8 cellular contexts compared by ENCODE assay signal in genomic region chr10:110642980-110643655, GRCh38. TPM values are rescaled to one million over a fixed set of nuclear protein-coding genes. Genes with fewer than 3 reads are reported as not detected.
A peak's percentile ranks its signal among the peaks of the same experiment; 100 is the strongest.
DNase-seq lines count a peak whose midpoint lies in the region; ATAC-seq and TF ChIP-seq lines count a peak whose summit lies in the region.

No MANE protein-coding gene starts in this region.

- peak overlapping the region; percentile 94 for H2AFZ ChIP-seq in GM23338

- peaks cover 36% of the 10 kb centered on the region for H3K27me3 Mint-ChIP-seq in GM23338 (ENCODE audit: insufficient read depth, low read depth, poor library complexity)
- H3K27me3 Mint-ChIP-seq in T-helper 17 cell = peaks cover 50% of the 10 kb centered on the region

- no peaks in the 10 kb centered on the region for H3K36me3 ChIP-seq in GM23338 (ENCODE audit: insufficient read depth)
- H3K36me3 ChIP-seq in gastrocnemius medialis = no peaks in the 10 kb centered on the region

- no peaks in the 10 kb centered on the region for H3K9me2 ChIP-seq in GM23338 (ENCODE audit: insufficient read depth)

- peaks cover 32% of the 10 kb centered on the region for H3K4me1 ChIP-seq in GM23338 (ENCODE audit: insufficient read depth)
- peaks cover 8 to 24% of the 10 kb centered on the region in 2 donors for H3K4me1 ChIP-seq in gastrocnemius medialis

- in situ Hi-C loops in gastrocnemius medialis (cut with MboI; ENCODE audit: low sequenced_read_pairs in 4 of 4) = no loop called here

- no peak for TF ChIP-seq CTCF in GM23338 (conservative IDR thresholded peaks at IDR 0.05; ENCODE audit: low read depth in 2 of 2)
- no peak for TF ChIP-seq CTCF in gastrocnemius medialis (IDR thresholded peaks at IDR 0.05 in 4 of 5, conservative IDR thresholded peaks at IDR 0.05 in 1 of 5)
- no peak for TF ChIP-seq CTCF in RWPE1 (conservative IDR thresholded peaks at IDR 0.05; ENCODE audit: low read depth)

- POLR2A ChIA-PET in RWPE1 (lab: Yijun Ruan, JAX; ENCODE audit: low non-redundant PET) = no interaction called here

- 0 out of 2 replicates have a peak, but pooled peaks cover 3% of the 10 kb centered on the region for H3F3A ChIP-seq in GM23338 (replicated peaks; ENCODE audit: low read depth)

- no peaks in the 10 kb centered on the region for H3K9me3 ChIP-seq in T-helper 17 cell (ENCODE audit: control insufficient read depth, low read length, poor library complexity, severe bottlenecking)
- H3K9me3 ChIP-seq in gastrocnemius medialis = no peaks in the 10 kb centered on the region

- peak overlapping the region; percentile 73 for H3K4me3 ChIP-seq in GM23338
- H3K4me3 ChIP-seq in gastrocnemius medialis = peak overlapping the region; percentile 63 to 93 (median 78)

- DNase-seq in GM23338 (ENCODE audit: low spot score) = peak; percentile 80
- no peak for DNase-seq in T-helper 17 cell
- DNase-seq in head of caudate nucleus = peak in 32 of 42 donors; percentile 11 to 60 (median 37)
- DNase-seq in gastrocnemius medialis = peak in 1 of 2 donors; percentile 42
- no peak for DNase-seq in NCI-H524 (lab: John Stamatoyannopoulos, UW)
- no peak for DNase-seq in RWPE1 (ENCODE audit: low spot score)

- H3K4me1 Mint-ChIP-seq in GM23338 (peaks cover 37% of the 10 kb centered on the region), T-helper 17 cell (peaks cover 20% of the 10 kb centered on the region)

- no peaks in the 10 kb centered on the region for H4K20me1 ChIP-seq in GM23338 (replicated peaks; ENCODE audit: insufficient read depth)

- H3K27ac ChIP-seq in GM23338 (ENCODE audit: low read depth) = no peak overlapping the region
- peak overlapping the region; percentile 77 to 91 (median 88) for H3K27ac ChIP-seq in gastrocnemius medialis
- no peak overlapping the region for H3K27ac ChIP-seq in RWPE1

- intact Hi-C loops in head of caudate nucleus (cut with DNase I) = no loop called here
- intact Hi-C loops in gastrocnemius medialis (cut with DNase I; ENCODE audit: low total_unique reads) = no loop called here

- H3K4me2 ChIP-seq in GM23338 = peak overlapping the region; percentile 96

- H3K36me3 Mint-ChIP-seq in GM23338 (ENCODE audit: low read depth) (no peaks in the 10 kb centered on the region; the same call in 2 of the 3 replicates), T-helper 17 cell (ENCODE audit: low read depth) (peaks cover 3% of the 10 kb centered on the region)

- H3K9me3 Mint-ChIP-seq in GM23338 = no peaks in the 10 kb centered on the region

- H3K27ac Mint-ChIP-seq in GM23338 (no peak overlapping the region), T-helper 17 cell (no peak overlapping the region)

- no peaks in the 10 kb centered on the region for H3K79me2 ChIP-seq in GM23338 (replicated peaks; ENCODE audit: insufficient read depth)

- ATAC-seq in GM23338 = peak; percentile 62
- no peak for ATAC-seq in T-helper 17 cell
- ATAC-seq in gastrocnemius medialis = peak in 1 of 2 donors; percentile 48
- ATAC-seq in GM18519 (IDR thresholded peaks at IDR 0.05; ENCODE audit: low FRiP score, unreplicated experiment) = no peak
- no peak for ATAC-seq in GM21737 (IDR thresholded peaks at IDR 0.05; ENCODE audit: unreplicated experiment)

- CTCF ChIA-PET in RWPE1 (lab: Yijun Ruan, JAX) = interaction anchor here (0.5 to 2.1 kb wide), 2 partner anchors 33 to 155 kb away, joined by 3 to 6 read pairs; no protein-coding TSS in a partner anchor

- no peak for TF ChIP-seq POLR2A in gastrocnemius medialis (IDR thresholded peaks at IDR 0.05)

- H3K27me3 ChIP-seq in GM23338 (ENCODE audit: insufficient read depth) (peaks cover 64% of the 10 kb centered on the region), gastrocnemius medialis (peaks cover 0 to 4% (median 0%) of the 10 kb centered on the region in 3 donors)

- H3K4me3 Mint-ChIP-seq in GM23338 (peak overlapping the region; percentile 88), T-helper 17 cell (peak overlapping the region; percentile 83)

TF ChIP-seq in GM23338, 12 proteins besides CTCF, POLR2A, EP300 and RAD21:
- TF ChIP-seq REST (IDR thresholded peaks at IDR 0.05; ENCODE audit: unreplicated experiment) (no peak), ZNF114 (CRISPR knock-in tag; IDR thresholded peaks at IDR 0.05) (no peak), EZH2phosphoT487 (IDR thresholded peaks at IDR 0.05; ENCODE audit: unreplicated experiment) (peak; percentile 61)

RNA-seq across cellular contexts. Expression of gene RBM20, which starts 1.0 kb away (rescaled TPM):
- total RNA-seq in GM23338 (2014; rRNA removed; shearing (Covaris generic)) = 0.04 and 0.17 TPM in 2 replicates
- 0.03 and 0.05 TPM in 2 replicates for polyA plus RNA-seq in GM23338 (2016; fragmentation: Nextera tagmentation; extraction: Ambion mirVana)
- total RNA-seq in T-helper 17 cell = not detected
- 10 to 100 TPM in 2 of 4 donors, 1 to 10 TPM in 2; 7.4 to 18.4 (median 10.2) TPM for total RNA-seq in gastrocnemius medialis

Comparison
In these comparisons a context has a peak if more than half of its experiments do, and no peak if none do; other contexts are left out.
1. DNase-seq: peak in GM23338 (single experiment) and head of caudate nucleus (32 of 42); none in T-helper 17 cell (0 of 3), NCI-H524 (0 of 2) and RWPE1 (single experiment).
2. H3K27ac ChIP-seq: peak in gastrocnemius medialis (4 of 4); none in GM23338 (single experiment) and RWPE1 (single experiment).